Comparison of ENCODE assay signal across 11 cellular contexts in genomic region chr16:10776280-10776679, GRCh38. TPM values are rescaled to one million over a fixed set of nuclear protein-coding genes. Genes with fewer than 3 reads are reported as not detected.
A peak's percentile ranks its signal among the peaks of the same experiment; 100 is the strongest.
DNase-seq lines count a peak whose midpoint lies in the region; ATAC-seq and TF ChIP-seq lines count a peak whose summit lies in the region.
"Had no signal": no experiment of that assay in that cellular context is flagged by ENCODE, and none has a peak within 500 bp of the region (broad histone marks: within the 10 kb centered on the region; RNA-seq: fewer than 3 reads in every experiment).

No MANE protein-coding gene starts in this region.

- H3K9me3 Mint-ChIP-seq in CD4-positive, alpha-beta T cell = no peaks in the 10 kb centered on the region

- no peak overlapping the region for H3K4me3 ChIP-seq in brain microvascular endothelial cell (ENCODE audit: low read depth, low read length)
- H3K4me3 ChIP-seq: skin epidermis had no signal

- intact Hi-C loops in CD4-positive, alpha-beta T cell (cut with DNase I, micrococcal nuclease) = no loop called here

- H3K27ac Mint-ChIP-seq in CD4-positive, alpha-beta T cell = no peak overlapping the region
- H3K27ac Mint-ChIP-seq: brain had no signal

- no peak overlapping the region for H3K4me3 Mint-ChIP-seq in CD4-positive, alpha-beta T cell
- H3K4me3 Mint-ChIP-seq: brain had no signal

- H3K27ac ChIP-seq in CD4-positive, alpha-beta T cell (ENCODE audit: low read depth, low read length) = no peak overlapping the region
- no peak overlapping the region for H3K27ac ChIP-seq in brain microvascular endothelial cell
- H3K27ac ChIP-seq: C4-2B, skin epidermis had no signal

- no peaks in the 10 kb centered on the region for H3K27me3 ChIP-seq in CD4-positive, alpha-beta T cell (ENCODE audit: control insufficient read depth, insufficient read depth, low read length)
- no peaks in the 10 kb centered on the region for H3K27me3 ChIP-seq in brain microvascular endothelial cell (replicated peaks)

- no peaks in the 10 kb centered on the region for H3K9me3 ChIP-seq in CD4-positive, alpha-beta T cell (ENCODE audit: control insufficient read depth, low read length)

- POLR2A ChIA-PET in CD4-positive, alpha-beta T cell (lab: Charles Lee) = no interaction called here

- in situ Hi-C loops in brain microvascular endothelial cell (cut with HindIII; ENCODE audit: low pct_ligation_motif_present, low sequenced_read_pairs) = no loop called here

- peaks cover 3% of the 10 kb centered on the region for H3K4me1 Mint-ChIP-seq in CD4-positive, alpha-beta T cell (ENCODE audit: low read depth)
- H3K4me1 Mint-ChIP-seq: brain had no signal

- peaks cover 4% of the 10 kb centered on the region for H3K27me3 Mint-ChIP-seq in CD4-positive, alpha-beta T cell

- H3K36me3 Mint-ChIP-seq in CD4-positive, alpha-beta T cell (ENCODE audit: low read depth) = no peaks in the 10 kb centered on the region
- H3K36me3 Mint-ChIP-seq: brain had no signal

- H3K36me3 ChIP-seq in brain microvascular endothelial cell (replicated peaks) = no peaks in the 10 kb centered on the region

- ATAC-seq in CD4-positive, alpha-beta T cell (ENCODE audit: poor library complexity) = peak; percentile 39
- ATAC-seq in GM18870 (IDR thresholded peaks at IDR 0.05; ENCODE audit: unreplicated experiment) (peak; percentile 76), HG02623 (IDR thresholded peaks at IDR 0.05; ENCODE audit: unreplicated experiment) (peak; percentile 53), HG03565 (IDR thresholded peaks at IDR 0.05; ENCODE audit: unreplicated experiment) (peak; percentile 67)

- no peak for DNase-seq in CD4-positive, alpha-beta T cell
- no peak for DNase-seq in germinal center (ENCODE audit: low spot score)
- DNase-seq in brain microvascular endothelial cell = no peak
- no peak for DNase-seq in mucosa of gallbladder (ENCODE audit: low spot score)
- no peak for DNase-seq in middle frontal gyrus (ENCODE audit: extremely low spot score, low spot score)

- no peak for TF ChIP-seq CTCF in CD4-positive, alpha-beta T cell (IDR thresholded peaks at IDR 0.05)
- TF ChIP-seq CTCF in brain microvascular endothelial cell (IDR thresholded peaks at IDR 0.05; ENCODE audit: low read depth, low read length, missing control alignments) = no peak

- CTCF ChIA-PET in CD4-positive, alpha-beta T cell (lab: Charles Lee) = no interaction called here

RNA-seq across cellular contexts. Expression of gene NUBP1, which starts 32.6 kb away (rescaled TPM):
- 10 to 100 TPM; 19.3 to 20.1 TPM for total RNA-seq in CD4-positive, alpha-beta T cell
- 27.2 TPM for total RNA-seq in mucosa of gallbladder

RNA-seq across cellular contexts. Expression of gene TVP23A, which starts 42.3 kb away (rescaled TPM):
- not detected for total RNA-seq in CD4-positive, alpha-beta T cell
- 0.52 TPM for total RNA-seq in mucosa of gallbladder
